Comparison of ENCODE assay signal across 32 cellular contexts in genomic region chr3:9109570-9109914, GRCh38.
DNase-seq lines count a peak whose midpoint lies in the region; FAIRE-seq and TF ChIP-seq lines count a peak whose summit lies in the region.
"Had no signal": no experiment of that assay in that cellular context is flagged by ENCODE, and none has a peak within 500 bp of the region (broad histone marks: within the 10 kb centered on the region; RNA-seq: fewer than 3 reads in every experiment).

No MANE protein-coding gene starts in this region.

- no peak for DNase-seq in GM12891 (ENCODE audit: insufficient read length, low spot score)
- peak; percentile 55 for DNase-seq in medulla oblongata (ENCODE audit: extremely low spot score)
- no peak for DNase-seq in activated T-cell treated with anti-CD3 and anti-CD28 coated beads, Interleukin-2, amount 50 U/mL, for 24 hours
- no peak for DNase-seq in amniotic stem cell (lab: John Stamatoyannopoulos, UW)
- no peak for DNase-seq in mammary epithelial cell
- DNase-seq in dermis blood vessel endothelial cell: no peak
- DNase-seq: activated CD4-positive, alpha-beta T cell treated with anti-CD3 and anti-CD28 coated beads for 48 hours; activated CD8-positive, alpha-beta memory T cell treated with anti-CD3 and anti-CD28 coated beads for 24 hours; activated effector memory CD4-positive, alpha-beta T cell treated with Interleukin-2 at 50 U/mL for 16 hours; activated T-cell treated with anti-CD3 and anti-CD28 coated beads for 4 hours; central memory CD4-positive, alpha-beta T cell; DMS153; esophagus squamous epithelium; foreskin keratinocyte; GOT3; left cardiac atrium; NCI-H1048; NCI-H1694; NCI-H446; NCI-H748 treated with DMSO at 0.1 percent for 48 hours; Peyer's patch; SJCRH30; T1000 had no signal

- H3K27ac Mint-ChIP-seq in dendritic cell treated with granulocyte-macrophage colony-stimulating factor and Interleukin-4, amounts not matched to agents 40 ng/mL and 50 ng/mL, for 4 days: peak overlapping the region; percentile 56
- no peak overlapping the region for H3K27ac Mint-ChIP-seq in activated T-cell treated with anti-CD3 and anti-CD28 coated beads, Interleukin-2, amount 50 U/mL, for 24 hours
- H3K27ac Mint-ChIP-seq: activated naive CD8-positive, alpha-beta T cell; B cell; stimulated activated effector memory CD8-positive, alpha-beta T cell treated with anti-CD3 and anti-CD28 coated beads, Interleukin-12 subunit alpha, Interleukin-12 subunit beta, amount 100 ng/mL, for 72 hours; type B pancreatic cell had no signal

- TF ChIP-seq CTCF in mammary epithelial cell (conservative IDR thresholded peaks at IDR 0.05 in 1 of 2, IDR thresholded peaks at IDR 0.05 in 1 of 2; ENCODE audit: extremely low read depth in 1 of 2, insufficient read depth in 1 of 2, low read depth in 1 of 2, low read length in 2 of 2): no peak

- H3K9me3 ChIP-seq in BLaER1 (peaks cover 10% of the 10 kb centered on the region; the same call in 1 of the 2 replicates), mammary epithelial cell (replicated peaks; ENCODE audit: insufficient read depth, low read length) (peaks cover 2% of the 10 kb centered on the region)
- H3K9me3 ChIP-seq: ascending aorta, esophagus squamous epithelium, Peyer's patch, SJCRH30 had no signal

- BruUV-seq in mammary epithelial cell (replicated peaks; lab: Mats Ljungman, UMichigan): no TSS peak

- H3K4me1 ChIP-seq in BLaER1: peaks cover 28% of the 10 kb centered on the region
- no peaks in the 10 kb centered on the region for H3K4me1 ChIP-seq in mammary epithelial cell (ENCODE audit: insufficient read depth, low read length)
- H3K4me1 ChIP-seq: foreskin keratinocyte, Peyer's patch, SJCRH30 had no signal

- H3K4me3 Mint-ChIP-seq in dendritic cell treated with granulocyte-macrophage colony-stimulating factor and Interleukin-4, amounts not matched to agents 40 ng/mL and 50 ng/mL, for 4 days: peak overlapping the region; percentile 5
- H3K4me3 Mint-ChIP-seq in activated T-cell treated with anti-CD3 and anti-CD28 coated beads, Interleukin-2, amount 50 U/mL, for 24 hours: no peak overlapping the region
- H3K4me3 Mint-ChIP-seq: activated naive CD8-positive, alpha-beta T cell; B cell; stimulated activated effector memory CD8-positive, alpha-beta T cell treated with anti-CD3 and anti-CD28 coated beads, Interleukin-12 subunit alpha, Interleukin-12 subunit beta, amount 100 ng/mL, for 72 hours; type B pancreatic cell had no signal

- no peak for TF ChIP-seq POLR2A in GM12891 (IDR thresholded peaks at IDR 0.05; ENCODE audit: low read depth, low read length)

- peak overlapping the region; percentile 11; the same call in 1 of the 2 replicates for H3K4me3 ChIP-seq in BLaER1
- H3K4me3 ChIP-seq in mammary epithelial cell (replicated peaks in 1 of 3; ENCODE audit: insufficient read depth in 1 of 3, low read depth in 2 of 3, low read length in 3 of 3): no peak overlapping the region
- H3K4me3 ChIP-seq: ascending aorta, esophagus squamous epithelium, Peyer's patch, SJCRH30 had no signal

- H3K4me2 ChIP-seq in BLaER1: peak overlapping the region; percentile 61
- H3K4me2 ChIP-seq in mammary epithelial cell (ENCODE audit: insufficient read depth, low read depth, low read length): no peak overlapping the region

- peaks cover 3% of the 10 kb centered on the region; the same call in 1 of the 2 replicates for H3K36me3 ChIP-seq in BLaER1
- no peaks in the 10 kb centered on the region for H3K36me3 ChIP-seq in mammary epithelial cell (ENCODE audit: insufficient read depth, low read length)
- H3K36me3 ChIP-seq: ascending aorta, Peyer's patch, SJCRH30 had no signal

- 100% methylated on average over 2 of the region's 2 CpGs for WGBS in mammary epithelial cell (ENCODE audit: low coverage, missing lambda C conversion rate)

- H3K27ac ChIP-seq in BLaER1 (peak overlapping the region; percentile 16; the same call in 1 of the 2 replicates), mammary epithelial cell (ENCODE audit: insufficient read depth, low read depth, low read length) (no peak overlapping the region)
- H3K27ac ChIP-seq: ascending aorta, esophagus squamous epithelium, foreskin keratinocyte, Peyer's patch, SJCRH30, WERI-Rb-1 had no signal

- peaks cover 8% of the 10 kb centered on the region for H3K9me3 Mint-ChIP-seq in dendritic cell treated with granulocyte-macrophage colony-stimulating factor and Interleukin-4, amounts not matched to agents 40 ng/mL and 50 ng/mL, for 4 days
- no peaks in the 10 kb centered on the region for H3K9me3 Mint-ChIP-seq in activated T-cell treated with anti-CD3 and anti-CD28 coated beads, Interleukin-2, amount 50 U/mL, for 24 hours
- H3K9me3 Mint-ChIP-seq: stimulated activated effector memory CD8-positive, alpha-beta T cell treated with anti-CD3 and anti-CD28 coated beads, Interleukin-12 subunit alpha, Interleukin-12 subunit beta, amount 100 ng/mL, for 72 hours had no signal

- H2AFZ ChIP-seq in mammary epithelial cell (ENCODE audit: low read depth, low read length): no peak overlapping the region

- dilution Hi-C loops in mammary epithelial cell (cut with HindIII; ENCODE audit: low sequenced_read_pairs): no loop called here

- H3K27me3 ChIP-seq in BLaER1 (no peaks in the 10 kb centered on the region), mammary epithelial cell (ENCODE audit: insufficient read depth, low read length) (no peaks in the 10 kb centered on the region)
- H3K27me3 ChIP-seq: ascending aorta, esophagus squamous epithelium, foreskin keratinocyte, Peyer's patch, SJCRH30 had no signal

- FAIRE-seq in GM12891 (lab: Jason Lieb, UNC): no peak
- FAIRE-seq: G401.6 had no signal

- H3K9ac ChIP-seq in BLaER1 (no peak overlapping the region), mammary epithelial cell (ENCODE audit: insufficient read depth, low read length) (no peak overlapping the region)

- H3K4me1 Mint-ChIP-seq in dendritic cell treated with granulocyte-macrophage colony-stimulating factor and Interleukin-4, amounts not matched to agents 40 ng/mL and 50 ng/mL, for 4 days (ENCODE audit: low read depth): peaks cover 29% of the 10 kb centered on the region
- no peaks in the 10 kb centered on the region for H3K4me1 Mint-ChIP-seq in activated T-cell treated with anti-CD3 and anti-CD28 coated beads, Interleukin-2, amount 50 U/mL, for 24 hours (ENCODE audit: low read depth)
- H3K4me1 Mint-ChIP-seq: B cell; stimulated activated effector memory CD8-positive, alpha-beta T cell treated with anti-CD3 and anti-CD28 coated beads, Interleukin-12 subunit alpha, Interleukin-12 subunit beta, amount 100 ng/mL, for 72 hours had no signal

- intact Hi-C loops in dendritic cell treated with granulocyte-macrophage colony-stimulating factor and Interleukin-4, amounts not matched to agents 40 ng/mL and 50 ng/mL, for 4 days (cut with micrococcal nuclease): no loop called here
- intact Hi-C loops in mammary epithelial cell (cut with micrococcal nuclease): no loop called here

- H3K79me2 ChIP-seq in mammary epithelial cell (ENCODE audit: insufficient read depth, low read length): no peaks in the 10 kb centered on the region

- H4K20me1 ChIP-seq in BLaER1 (no peaks in the 10 kb centered on the region), mammary epithelial cell (ENCODE audit: insufficient read depth, low read length) (no peaks in the 10 kb centered on the region)

- in situ Hi-C loops in mammary epithelial cell (cut with MboI; ENCODE audit: low sequenced_read_pairs in 2 of 2): no loop called here

- CTCF ChIA-PET in mammary epithelial cell (lab: Charles Lee; ENCODE audit: low non-redundant PET): no interaction called here

- no peaks in the 10 kb centered on the region for H3K36me3 Mint-ChIP-seq in dendritic cell treated with granulocyte-macrophage colony-stimulating factor and Interleukin-4, amounts not matched to agents 40 ng/mL and 50 ng/mL, for 4 days (ENCODE audit: low read depth)
- H3K36me3 Mint-ChIP-seq in activated T-cell treated with anti-CD3 and anti-CD28 coated beads, Interleukin-2, amount 50 U/mL, for 24 hours (ENCODE audit: low read depth): no peaks in the 10 kb centered on the region
- H3K36me3 Mint-ChIP-seq: activated naive CD8-positive, alpha-beta T cell; stimulated activated effector memory CD8-positive, alpha-beta T cell treated with anti-CD3 and anti-CD28 coated beads, Interleukin-12 subunit alpha, Interleukin-12 subunit beta, amount 100 ng/mL, for 72 hours had no signal

- peaks cover 1% of the 10 kb centered on the region for H3K27me3 Mint-ChIP-seq in dendritic cell treated with granulocyte-macrophage colony-stimulating factor and Interleukin-4, amounts not matched to agents 40 ng/mL and 50 ng/mL, for 4 days
- no peaks in the 10 kb centered on the region for H3K27me3 Mint-ChIP-seq in activated T-cell treated with anti-CD3 and anti-CD28 coated beads, Interleukin-2, amount 50 U/mL, for 24 hours
- H3K27me3 Mint-ChIP-seq: activated naive CD8-positive, alpha-beta T cell; B cell; type B pancreatic cell had no signal

TF ChIP-seq in GM12891, 5 proteins besides CTCF, POLR2A, EP300 and RAD21:
- TF ChIP-seq SPI1 (IDR thresholded peaks at IDR 0.05; ENCODE audit: low read depth, low read length): no peak
- peak; percentile 12 for TF ChIP-seq PAX5 (IDR thresholded peaks at IDR 0.05; ENCODE audit: insufficient read depth, low read length, severe bottlenecking)
